Comparison of ENCODE assay signal across 1 cellular context in the genomic region with DNA sequence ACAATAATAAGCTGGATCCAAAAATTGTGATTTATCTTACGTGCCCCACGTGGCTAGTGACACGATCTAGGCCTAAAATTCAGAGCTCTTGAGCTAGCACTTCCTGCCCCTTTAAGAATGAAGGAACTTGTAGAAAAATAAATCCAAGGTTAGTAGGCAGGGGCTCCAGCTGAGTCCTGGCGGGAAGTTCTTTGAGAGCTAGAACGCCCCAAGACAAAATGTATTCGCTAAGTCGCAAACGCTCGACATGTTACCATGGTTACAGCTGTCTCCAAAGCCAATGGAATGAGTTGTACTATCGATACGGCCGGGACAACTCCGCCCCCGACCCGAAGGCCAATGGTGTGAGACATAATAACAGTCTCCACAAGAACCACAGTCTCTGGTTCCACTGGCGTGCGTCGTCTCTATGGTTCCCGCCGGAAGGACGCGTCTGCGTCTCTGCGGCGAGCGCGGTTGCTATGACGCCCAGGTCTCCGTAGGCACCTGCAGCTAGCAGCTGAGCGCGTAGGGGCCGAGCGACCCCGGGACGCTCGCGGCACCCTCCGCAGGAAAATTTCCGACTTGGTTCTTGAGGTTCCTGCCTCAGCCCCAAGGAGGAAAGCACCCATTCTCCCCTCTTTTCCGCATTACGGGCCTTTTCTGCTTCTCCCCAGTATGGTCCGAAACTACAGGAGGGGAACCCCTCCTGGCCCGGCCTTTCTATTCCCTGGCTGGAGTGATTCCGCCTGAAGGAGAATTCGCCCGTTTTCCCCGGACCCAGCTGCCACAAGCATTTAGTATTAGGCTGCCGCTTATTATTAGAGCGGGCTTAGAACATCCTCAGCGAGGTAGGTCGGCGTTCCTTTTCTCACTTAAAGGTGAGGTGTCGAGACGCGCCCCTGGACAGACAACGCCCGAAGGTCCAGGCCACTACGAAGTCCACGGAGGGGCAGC.
A peak's percentile ranks its signal among the peaks of the same experiment; 100 is the strongest.
TF ChIP-seq lines count a peak whose summit lies in the region.

A gene (plus strand): TSS at position 459 of the 936 bp plus-strand sequence. CDS start 17,266 bp downstream, outside the sequence.

TF ChIP-seq in IMR-90, 13 proteins besides CTCF, POLR2A, EP300 and RAD21 (continued from another document):
- TF ChIP-seq MAZ (IDR thresholded peaks at IDR 0.05; ENCODE audit: borderline replicate concordance, low read depth, low read length) (peak; percentile 49; the same call in 1 of the 2 replicates), MAFK (IDR thresholded peaks at IDR 0.05; ENCODE audit: low read depth, low read length) (no peak), CEBPB (IDR thresholded peaks at IDR 0.05; ENCODE audit: low read depth, low read length) (no peak)
TF ChIP-seq in IMR-90: peak in this region for 4.
